In genomic region chr11:126411971-126412381, GRCh38 we compare ENCODE assay signal across 1 cellular context.
TF ChIP-seq lines count a peak whose summit lies in the region.

No MANE protein-coding gene starts in this region.

TF ChIP-seq in K562, 482 proteins besides CTCF, POLR2A, EP300 and RAD21 (continued from another document):
- no peak for TF ChIP-seq ZBTB2 (IDR thresholded peaks at IDR 0.05)
- TF ChIP-seq SRSF1 (IDR thresholded peaks at IDR 0.05; ENCODE audit: low read depth, low read length): no peak
